In the genomic region with DNA sequence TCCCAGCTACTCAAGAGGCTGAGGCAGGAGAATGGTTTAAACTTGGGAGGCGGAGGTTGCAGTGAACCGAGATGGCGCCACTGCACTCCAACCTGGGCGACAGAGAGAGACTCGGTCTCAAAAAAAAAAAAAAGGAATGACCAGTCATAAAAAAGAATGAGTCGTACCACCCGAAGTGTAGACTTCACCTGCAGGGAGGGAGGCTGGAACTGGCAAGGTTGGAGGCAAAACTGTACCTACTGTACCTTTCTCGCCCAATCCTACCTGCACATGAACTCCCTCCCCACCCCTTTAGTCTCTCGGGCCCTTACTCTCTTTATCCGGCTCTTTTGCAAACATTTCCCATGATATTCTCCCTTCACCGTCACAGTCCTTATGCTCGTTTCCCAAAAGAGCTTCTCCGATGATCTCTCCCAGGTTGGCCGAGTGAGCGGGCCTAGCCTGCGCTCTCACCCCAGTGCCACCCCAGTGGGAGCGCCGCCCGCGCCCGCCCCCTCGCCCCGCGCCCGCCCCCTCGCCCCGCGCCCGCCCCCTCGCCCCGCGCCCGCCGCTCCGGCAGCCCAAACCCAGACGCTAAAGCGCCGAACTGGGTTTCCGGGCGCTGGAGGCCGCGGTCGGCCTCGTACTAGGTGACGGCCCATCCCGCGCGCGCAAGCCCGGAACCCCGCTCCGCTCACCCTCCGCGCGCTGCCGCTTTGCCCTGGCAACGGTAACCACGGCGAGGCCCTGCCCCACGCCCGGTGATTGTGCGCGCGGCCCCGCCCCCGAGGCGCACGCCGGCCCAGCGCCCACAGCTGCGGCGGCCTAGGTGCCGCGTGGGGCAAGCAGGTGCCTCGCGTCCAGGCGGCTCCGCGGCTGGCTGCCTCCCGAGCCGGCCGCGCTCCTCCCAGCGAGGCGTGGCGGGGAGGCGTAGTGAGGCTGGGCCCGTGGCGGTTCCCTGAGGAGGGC, we compare ENCODE assay signal across 8 cellular contexts. TPM values are rescaled to one million over a fixed set of nuclear protein-coding genes. Genes with fewer than 3 reads are reported as not detected.
DNase-seq lines count a peak whose midpoint lies in the region; ATAC-seq and TF ChIP-seq lines count a peak whose summit lies in the region.

A gene (plus strand): TSS at position 772 of the 948 bp plus-strand sequence. CDS start 294 bp downstream, outside the sequence.

- H3K9me3 ChIP-seq in BLaER1 = no peaks in the 10 kb centered on the region
- no peaks in the 10 kb centered on the region for H3K9me3 ChIP-seq in endocrine pancreas (ENCODE audit: control insufficient read depth, low read length)
- no peaks in the 10 kb centered on the region for H3K9me3 ChIP-seq in mucosa of descending colon

- no peaks in the 10 kb centered on the region for H3K36me3 ChIP-seq in BLaER1
- no peaks in the 10 kb centered on the region for H3K36me3 ChIP-seq in endocrine pancreas (ENCODE audit: control insufficient read depth, insufficient read depth, low read length)
- H3K36me3 ChIP-seq in mucosa of descending colon (ENCODE audit: low read depth) = no peaks in the 10 kb centered on the region

- intact Hi-C loops in mucosa of descending colon (cut with DNase I, micrococcal nuclease) = no loop called here

- peak within 1 kb of the TSS; percentile 98 for H3K4me2 ChIP-seq in BLaER1

- no peak for TF ChIP-seq CTCF in mucosa of descending colon (IDR thresholded peaks at IDR 0.05)

- no peaks in the 10 kb centered on the region for H3K27me3 ChIP-seq in BLaER1
- H3K27me3 ChIP-seq in endocrine pancreas (ENCODE audit: control insufficient read depth, insufficient read depth, low read length) = no peaks in the 10 kb centered on the region

- peak; percentile 94 for DNase-seq in NCI-H69 (lab: John Stamatoyannopoulos, UW)
- DNase-seq in activated CD8-positive, alpha-beta memory T cell treated with anti-CD3 and anti-CD28 coated beads for 1 hour (ENCODE audit: extremely low read depth in 1 of 2, low read depth in 1 of 2) = peak; percentile 71 to 90
- peak; percentile 77 to 93 (median 90) for DNase-seq in mucosa of descending colon
- DNase-seq in stimulated activated CD8-positive, alpha-beta memory T cell treated with anti-CD3 and anti-CD28 coated beads, Interleukin-4, amount 100 ng/mL, for 1 hour (ENCODE audit: low read depth in 2 of 2, low spot score in 1 of 2) = peak; percentile 74 to 86

- H3K9ac ChIP-seq in BLaER1 (peak within 1 kb of the TSS; percentile 75), endocrine pancreas (ENCODE audit: control insufficient read depth, insufficient read depth, low read length) (peak within 1 kb of the TSS; percentile 87)

- ATAC-seq in HG03378 (IDR thresholded peaks at IDR 0.05; ENCODE audit: unreplicated experiment) = peak; percentile 54
- ATAC-seq in mucosa of descending colon = peak; percentile 97

- H3K4me3 ChIP-seq in BLaER1 (peak within 1 kb of the TSS; percentile 72), endocrine pancreas (ENCODE audit: control insufficient read depth, insufficient read depth, low read length) (peak within 1 kb of the TSS; percentile 73), mucosa of descending colon (no peak within 1 kb of the TSS)

- peak; percentile 46 for TF ChIP-seq POLR2A in GM19193 (IDR thresholded peaks at IDR 0.05; ENCODE audit: extremely low read depth, insufficient read depth, insufficient read length)

- H4K20me1 ChIP-seq in BLaER1 = no peaks in the 10 kb centered on the region

- H3K4me1 ChIP-seq in BLaER1 (peaks cover 30% of the 10 kb centered on the region), endocrine pancreas (ENCODE audit: control insufficient read depth, insufficient read depth, low read length) (no peaks in the 10 kb centered on the region), mucosa of descending colon (ENCODE audit: low read depth) (peaks cover 12% of the 10 kb centered on the region)

- H3K27ac ChIP-seq in BLaER1 = peak within 1 kb of the TSS; percentile 68

RNA-seq across cellular contexts. Expression of the gene that starts here (rescaled TPM):
- not detected for total RNA-seq in mucosa of descending colon

Comparison
In these comparisons a context has a peak if more than half of its experiments do, and no peak if none do; other contexts are left out.
1. Peak in DNase-seq and ATAC-seq in mucosa of descending colon; RNA of the gene not detected or under 1 TPM.